In genomic region chr3:129277829-129278271, GRCh38 we compare ENCODE assay signal across 8 cellular contexts. TPM values are rescaled to one million over a fixed set of nuclear protein-coding genes. Genes with fewer than 3 reads are reported as not detected.
DNase-seq lines count a peak whose midpoint lies in the region; ATAC-seq and TF ChIP-seq lines count a peak whose summit lies in the region.

No MANE protein-coding gene starts in this region.

- H3T11ph ChIP-seq in H9 (ENCODE audit: low read length), result no peak overlapping the region

- H2BK5ac ChIP-seq in H9 (ENCODE audit: insufficient read length, low read length), result peak overlapping the region; percentile 45

- no peaks in the 10 kb centered on the region; a peak in 1 of 5 replicates for H3K9me3 Mint-ChIP-seq in H9
- no peaks in the 10 kb centered on the region for H3K9me3 Mint-ChIP-seq in activated naive CD8-positive, alpha-beta T cell (ENCODE audit: low read depth)

- no peak overlapping the region for H3K56ac ChIP-seq in H9 (ENCODE audit: insufficient read length, low read depth, low read length)

- no peak for TF ChIP-seq EP300 in stomach (IDR thresholded peaks at IDR 0.05)

- peak overlapping the region; percentile 97 to 99 (median 99) for H3K27ac Mint-ChIP-seq in H9
- peak overlapping the region; percentile 94 for H3K27ac Mint-ChIP-seq in activated naive CD8-positive, alpha-beta T cell

- peak overlapping the region; percentile 84 to 91 for H3K4me3 Mint-ChIP-seq in H9
- H3K4me3 Mint-ChIP-seq in activated naive CD8-positive, alpha-beta T cell, result peak overlapping the region; percentile 89

- ATAC-seq in GM18519 (IDR thresholded peaks at IDR 0.05; ENCODE audit: low FRiP score, unreplicated experiment), result no peak

- peaks cover 14 to 62% (median 55%) of the 10 kb centered on the region in 3 experiments; a peak in 6 of 7 replicates for H3K36me3 Mint-ChIP-seq in H9 (ENCODE audit: insufficient read depth in 1 of 3, low read depth in 3 of 3)
- peaks cover 3% of the 10 kb centered on the region for H3K36me3 Mint-ChIP-seq in activated naive CD8-positive, alpha-beta T cell

- no peak overlapping the region for H2AK5ac ChIP-seq in H9 (ENCODE audit: insufficient read length, low read length)

- H3K27ac ChIP-seq in A673 (ENCODE audit: low read depth, low read length, poor library complexity, severe bottlenecking) (peak overlapping the region; percentile 84), H9 (ENCODE audit: insufficient read length, low read depth, low read length) (peak overlapping the region; percentile 68), stomach (peak overlapping the region; percentile 72 to 99 (median 98))

- H4K8ac ChIP-seq in H9 (replicated peaks; ENCODE audit: insufficient read length, low read depth, low read length), result peak overlapping the region; percentile 29

- H3K23ac ChIP-seq in H9 (ENCODE audit: insufficient read length, low read depth, low read length), result no peak overlapping the region

- no peak overlapping the region for H2BK20ac ChIP-seq in H9 (ENCODE audit: low read depth, low read length, poor library complexity, severe bottlenecking)

- H3K14ac ChIP-seq in H9 (ENCODE audit: insufficient read depth, low read length), result peak overlapping the region; percentile 61; the same call in 1 of the 2 replicates

- H3K18ac ChIP-seq in H9 (ENCODE audit: insufficient read length, low read depth, low read length), result peak overlapping the region; percentile 64

- CTCF ChIA-PET in A673 (lab: Charles Lee), result no interaction called here

- H3K4me1 Mint-ChIP-seq in H9, result peaks cover 18 to 23% of the 10 kb centered on the region in 2 experiments
- peaks cover 38% of the 10 kb centered on the region for H3K4me1 Mint-ChIP-seq in activated naive CD8-positive, alpha-beta T cell (ENCODE audit: low read depth)

- no peak overlapping the region for H2BK15ac ChIP-seq in H9 (ENCODE audit: low read depth, low read length)

- TF ChIP-seq POLR2A in stomach (IDR thresholded peaks at IDR 0.05), result no peak

- H3K9me3 ChIP-seq in A673 (ENCODE audit: low read depth, low read length, poor library complexity, severe bottlenecking) (no peaks in the 10 kb centered on the region), H9 (ENCODE audit: control insufficient read depth, low read depth, low read length) (no peaks in the 10 kb centered on the region), iPS-18c (ENCODE audit: control insufficient read depth, insufficient read depth, low read length) (no peaks in the 10 kb centered on the region), stomach (no peaks in the 10 kb centered on the region)

- no peak overlapping the region for H2AFZ ChIP-seq in H9 (ENCODE audit: low read length)

- H3K4ac ChIP-seq in H9 (ENCODE audit: low read depth, low read length), result no peak overlapping the region

- H3K9ac ChIP-seq in H9 (ENCODE audit: extremely low read depth, insufficient read length, low read length), result peak overlapping the region; percentile 67

- H3K27me3 ChIP-seq in A673 (replicated peaks; ENCODE audit: insufficient read depth, low read depth, low read length, poor library complexity), result no peaks in the 10 kb centered on the region
- H3K27me3 ChIP-seq in H9 (ENCODE audit: insufficient read depth, low read length), result no peaks in the 10 kb centered on the region
- H3K27me3 ChIP-seq in stomach, result no peaks in the 10 kb centered on the region

- POLR2A ChIA-PET in A673 (lab: Charles Lee; ENCODE audit: low non-redundant PET), result interaction anchor here (0.7 kb wide), 1 partner anchor 283 kb away, joined by 3 read pairs; no protein-coding TSS in a partner anchor

- no TSS peak for BruUV-seq in A673 (replicated peaks; lab: Mats Ljungman, UMichigan)

- no peaks in the 10 kb centered on the region for H3K79me1 ChIP-seq in H9 (ENCODE audit: insufficient read depth, low read depth, low read length, poor library complexity, severe bottlenecking)

- no peak overlapping the region for H2BK12ac ChIP-seq in H9 (ENCODE audit: insufficient read length, low read depth, low read length)

- H3K4me2 ChIP-seq in H9 (ENCODE audit: insufficient read depth, insufficient read length, low read length), result peak overlapping the region; percentile 95

- DNase-seq in A673 (ENCODE audit: low spot score), result peak; percentile 43
- peak; percentile 39 for DNase-seq in H9
- DNase-seq in stomach, result no peak
- DNase-seq in posterior cingulate gyrus, result no peak
- no peak for DNase-seq in Ammon's horn (ENCODE audit: low spot score)

- no peak overlapping the region for H4K91ac ChIP-seq in H9 (ENCODE audit: insufficient read length, low read depth, low read length)

- H3K4me1 ChIP-seq in A673 (ENCODE audit: insufficient read depth, low read length, poor library complexity, severe bottlenecking), result peaks cover 17% of the 10 kb centered on the region
- peaks cover 4% of the 10 kb centered on the region for H3K4me1 ChIP-seq in H9 (ENCODE audit: insufficient read depth, low read length)
- peaks cover 14 to 49% (median 40%) of the 10 kb centered on the region in 4 donors for H3K4me1 ChIP-seq in stomach

- H4K20me1 ChIP-seq in H9 (ENCODE audit: control insufficient read depth, insufficient read depth, insufficient read length), result peaks cover 2% of the 10 kb centered on the region

- no CpG with 5 or more reads among the region's 11 CpGs for WGBS in H9 (ENCODE audit: extremely low coverage, insufficient read length, low lambda C conversion rate)
- WGBS in stomach, 5 donors, result 69 to 79% (median 71%) methylated on average over 11 of the region's 11 CpGs

- no peak overlapping the region for H4K5ac ChIP-seq in H9 (ENCODE audit: insufficient read length, low read depth, low read length)

- no peak overlapping the region for H2BK120ac ChIP-seq in H9 (ENCODE audit: low read depth, low read length, poor library complexity, severe bottlenecking)

- H3K4me3 ChIP-seq in A673 (ENCODE audit: low read depth, low read length, poor library complexity, severe bottlenecking), result no peak overlapping the region
- H3K4me3 ChIP-seq in iPS-18c (ENCODE audit: insufficient read depth, low read depth, low read length), result peak overlapping the region; percentile 90; the same call in 1 of the 2 replicates
- H3K4me3 ChIP-seq in stomach, result peak overlapping the region; percentile 72 to 93 (median 88)

- TF ChIP-seq CTCF in A673 (conservative IDR thresholded peaks at IDR 0.05; ENCODE audit: low read depth, low read length) (no peak), H9 (conservative IDR thresholded peaks at IDR 0.05) (no peak), stomach (IDR thresholded peaks at IDR 0.05) (no peak)

- H3K36me3 ChIP-seq in A673 (ENCODE audit: insufficient read depth, low read length, poor library complexity, severe bottlenecking) (peaks cover 43% of the 10 kb centered on the region), stomach (peaks cover 44 to 51% (median 51%) of the 10 kb centered on the region in 4 donors)

- H3K23me2 ChIP-seq in H9 (ENCODE audit: insufficient read length, low read depth, low read length, poor library complexity, severe bottlenecking), result peaks cover 13% of the 10 kb centered on the region

- H3K79me2 ChIP-seq in H9 (ENCODE audit: insufficient read depth, low read length), result no peaks in the 10 kb centered on the region

- intact Hi-C loops in A673 (cut with micrococcal nuclease; ENCODE audit: unreplicated experiment), result no loop called here
- intact Hi-C loops in stomach (cut with DNase I; ENCODE audit: low total_unique reads), result no loop called here
- intact Hi-C loops in posterior cingulate gyrus (cut with DNase I), result no loop called here

- no peaks in the 10 kb centered on the region; the same call in 1 of the 2 replicates for H3K27me3 Mint-ChIP-seq in H9 (ENCODE audit: low read depth)
- H3K27me3 Mint-ChIP-seq in activated naive CD8-positive, alpha-beta T cell, result no peaks in the 10 kb centered on the region

RNA-seq across cellular contexts. Expression of gene HMCES, which starts 0.8 kb away (rescaled TPM):
- total RNA-seq in A673 (2021) (46.3 and 52.2 TPM in 2 replicates), H9 (2021) (51.2 and 52.4 TPM in 2 replicates), stomach (10 to 100 TPM; 19.1 to 80.5 (median 26.8) TPM)
- polyA plus RNA-seq in stomach, result 10 to 100 TPM; 16.4 to 37.4 (median 22.5) TPM

RNA-seq across cellular contexts. Expression of gene COPG1, which starts 28.4 kb away (rescaled TPM):
- total RNA-seq in A673 (2021) (157 and 158 TPM in 2 replicates), H9 (2021) (142 and 147 TPM in 2 replicates), stomach (100 to 1,000 TPM in 4 of 5 donors, 10 to 100 TPM in 1; 38.5 to 356 (median 114) TPM)
- 100 to 1,000 TPM in 1 of 3 donors, 10 to 100 TPM in 2; 79.8 to 113 (median 88.7) TPM for polyA plus RNA-seq in stomach

Comparison
In these comparisons a context has a peak if more than half of its experiments do, and no peak if none do; other contexts are left out.
1. DNase-seq: peak in A673 (single experiment) and H9 (single experiment); none in stomach (single experiment), posterior cingulate gyrus (0 of 10) and Ammon's horn (single experiment).
2. Peak in every context shown above with its lines, with median percentiles within 50 percentile points of each other: H3K27ac ChIP-seq.